ENCODE assay signal across 9 cellular contexts in the genomic region with DNA sequence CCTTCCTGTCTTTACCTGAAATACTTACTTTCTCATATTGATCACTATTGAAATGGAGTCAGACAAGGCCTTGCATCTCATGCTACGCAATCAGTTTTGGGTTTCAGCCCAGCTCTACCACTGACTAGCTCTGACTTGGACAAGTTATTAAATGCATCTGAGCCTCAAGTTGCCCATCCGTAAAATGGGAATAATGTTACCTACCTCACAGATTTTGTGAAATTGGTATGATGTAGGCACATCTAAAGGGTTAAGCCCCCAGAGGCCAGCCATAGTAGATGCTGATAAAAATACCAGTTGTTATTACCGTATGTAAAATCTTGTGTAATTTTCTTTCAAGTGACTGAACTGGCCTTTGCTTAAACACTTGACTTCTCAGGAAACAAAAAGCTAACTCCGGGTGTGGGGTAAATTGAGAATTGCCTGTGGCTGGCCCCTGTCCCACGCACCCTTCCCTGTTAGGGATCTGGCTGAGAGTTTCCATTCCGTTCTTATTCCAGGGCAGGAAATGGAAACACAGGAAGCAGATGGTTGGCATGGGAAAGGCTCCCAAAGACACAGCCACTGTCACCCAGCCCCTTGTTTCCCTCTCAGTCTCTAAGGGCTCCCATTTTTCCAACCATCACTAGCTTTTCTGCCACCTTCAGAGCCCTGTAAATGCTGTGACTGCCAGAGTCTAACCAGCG. TPM values are rescaled to one million over a fixed set of nuclear protein-coding genes. Genes with fewer than 3 reads are reported as not detected.
A peak's percentile ranks its signal among the peaks of the same experiment; 100 is the strongest.
DNase-seq lines count a peak whose midpoint lies in the region; ATAC-seq and TF ChIP-seq lines count a peak whose summit lies in the region.
"Had no signal": no experiment of that assay in that cellular context is flagged by ENCODE, and none has a peak within 500 bp of the region (broad histone marks: within the 10 kb centered on the region; RNA-seq: fewer than 3 reads in every experiment).

No MANE protein-coding gene starts in this region.

- H3K4me3 ChIP-seq in gastroesophageal sphincter (no peak overlapping the region), suprapubic skin (no peak overlapping the region)

- H3K9me3 ChIP-seq in gastroesophageal sphincter (no peaks in the 10 kb centered on the region), suprapubic skin (no peaks in the 10 kb centered on the region)

- no peak for TF ChIP-seq POLR2A in gastroesophageal sphincter (IDR thresholded peaks at IDR 0.05)
- no peak for TF ChIP-seq POLR2A in suprapubic skin (IDR thresholded peaks at IDR 0.05)

- H3K9me3 Mint-ChIP-seq in activated naive CD4-positive, alpha-beta T cell treated with anti-CD3 and anti-CD28 coated beads for 36 hours: no peaks in the 10 kb centered on the region
- no peaks in the 10 kb centered on the region for H3K9me3 Mint-ChIP-seq in activated CD8-positive, alpha-beta T cell treated with anti-CD3 and anti-CD28 coated beads for 36 hours

- no peak for TF ChIP-seq CTCF in activated CD8-positive, alpha-beta T cell treated with anti-CD3 and anti-CD28 coated beads for 36 hours (IDR thresholded peaks at IDR 0.05)
- TF ChIP-seq CTCF in gastroesophageal sphincter (IDR thresholded peaks at IDR 0.05) (no peak), suprapubic skin (IDR thresholded peaks at IDR 0.05) (no peak)

- no peak for DNase-seq in activated naive CD4-positive, alpha-beta T cell treated with anti-CD3 and anti-CD28 coated beads for 36 hours
- DNase-seq in activated naive CD4-positive, alpha-beta T cell treated with anti-CD3 and anti-CD28 coated beads, Interleukin-2, amount 50 U/mL, for 16 hours: no peak
- DNase-seq in activated CD8-positive, alpha-beta T cell treated with anti-CD3 and anti-CD28 coated beads for 36 hours: no peak
- DNase-seq in suprapubic skin (ENCODE audit: low spot score in 2 of 2): peak; percentile 38 to 52
- DNase-seq: NCI-H2171 had no signal

- WGBS in gastroesophageal sphincter (ENCODE audit: low coverage in 1 of 2), 2 donors: 70 to 74% methylated on average over 6 of the region's 7 CpGs
- WGBS in suprapubic skin: 71% methylated on average over 7 of the region's 7 CpGs

- H3K27me3 Mint-ChIP-seq in activated naive CD4-positive, alpha-beta T cell treated with anti-CD3 and anti-CD28 coated beads for 36 hours (ENCODE audit: low read depth): no peaks in the 10 kb centered on the region
- no peaks in the 10 kb centered on the region for H3K27me3 Mint-ChIP-seq in activated CD8-positive, alpha-beta T cell treated with anti-CD3 and anti-CD28 coated beads for 36 hours

- no peak for ATAC-seq in activated CD8-positive, alpha-beta T cell treated with anti-CD3 and anti-CD28 coated beads for 36 hours
- ATAC-seq in gastroesophageal sphincter: no peak
- no peak for ATAC-seq in HG02973 (IDR thresholded peaks at IDR 0.05; ENCODE audit: unreplicated experiment)
- ATAC-seq in HG03460 (IDR thresholded peaks at IDR 0.05; ENCODE audit: unreplicated experiment): no peak
- ATAC-seq in GM18907 (IDR thresholded peaks at IDR 0.05; ENCODE audit: unreplicated experiment): no peak

- no peak overlapping the region for H3K4me3 Mint-ChIP-seq in activated naive CD4-positive, alpha-beta T cell treated with anti-CD3 and anti-CD28 coated beads for 36 hours
- H3K4me3 Mint-ChIP-seq in activated CD8-positive, alpha-beta T cell treated with anti-CD3 and anti-CD28 coated beads for 36 hours: peak overlapping the region; percentile 99

- H3K36me3 ChIP-seq in gastroesophageal sphincter (peaks cover 0 to 28% of the 10 kb centered on the region in 2 donors), suprapubic skin (peaks cover under 1% of the 10 kb centered on the region)

- POLR2A ChIA-PET in activated CD8-positive, alpha-beta T cell treated with anti-CD3 and anti-CD28 coated beads for 36 hours (lab: Charles Lee): interaction anchor here (0.7 to 3.9 kb wide), 6 partner anchors 8 to 200 kb away, joined by 3 to 25 read pairs (median 4); partner anchors contain the start of gene SMNDC1

- H3K4me1 ChIP-seq in gastroesophageal sphincter (peaks cover 7 to 53% (median 36%) of the 10 kb centered on the region in 3 donors), suprapubic skin (peaks cover 58% of the 10 kb centered on the region)

- H3K27me3 ChIP-seq in gastroesophageal sphincter (no peaks in the 10 kb centered on the region), suprapubic skin (no peaks in the 10 kb centered on the region)

- CTCF ChIA-PET in activated naive CD4-positive, alpha-beta T cell treated with anti-CD3 and anti-CD28 coated beads for 36 hours (lab: Charles Lee): interaction anchor here (0.7 to 5.1 kb wide), 4 partner anchors 31 to 200 kb away, joined by 3 to 47 read pairs (median 4); partner anchors contain the start of gene SMNDC1
- CTCF ChIA-PET in activated CD8-positive, alpha-beta T cell treated with anti-CD3 and anti-CD28 coated beads for 36 hours (lab: Charles Lee): interaction anchor here (1.6 to 6.1 kb wide), 7 partner anchors 7 to 199 kb away, joined by 4 to 55 read pairs (median 12); no protein-coding TSS in a partner anchor

- no peak for TF ChIP-seq EP300 in gastroesophageal sphincter (IDR thresholded peaks at IDR 0.05)
- TF ChIP-seq EP300 in suprapubic skin (IDR thresholded peaks at IDR 0.05): no peak

- H3K27ac ChIP-seq in gastroesophageal sphincter (peak overlapping the region in 3 of 4 donors; percentile 72 to 91 (median 86)), suprapubic skin (no peak overlapping the region)

- intact Hi-C loops in activated naive CD4-positive, alpha-beta T cell treated with anti-CD3 and anti-CD28 coated beads for 36 hours (cut with micrococcal nuclease): no loop called here
- intact Hi-C loops in activated CD8-positive, alpha-beta T cell treated with anti-CD3 and anti-CD28 coated beads for 36 hours (cut with micrococcal nuclease): loop anchor here (2.0 kb wide), 1 partner anchor 24 kb away; no protein-coding TSS in a partner anchor

- H3K27ac Mint-ChIP-seq in activated naive CD4-positive, alpha-beta T cell treated with anti-CD3 and anti-CD28 coated beads for 36 hours: peak overlapping the region; percentile 85
- peak overlapping the region; percentile 91 for H3K27ac Mint-ChIP-seq in activated CD8-positive, alpha-beta T cell treated with anti-CD3 and anti-CD28 coated beads for 36 hours

- peaks cover 91% of the 10 kb centered on the region for H3K36me3 Mint-ChIP-seq in activated naive CD4-positive, alpha-beta T cell treated with anti-CD3 and anti-CD28 coated beads for 36 hours (ENCODE audit: low read depth)
- peaks cover 96% of the 10 kb centered on the region for H3K36me3 Mint-ChIP-seq in activated CD8-positive, alpha-beta T cell treated with anti-CD3 and anti-CD28 coated beads for 36 hours (ENCODE audit: low read depth)

- peaks cover 81% of the 10 kb centered on the region for H3K4me1 Mint-ChIP-seq in activated naive CD4-positive, alpha-beta T cell treated with anti-CD3 and anti-CD28 coated beads for 36 hours (ENCODE audit: low read depth)
- H3K4me1 Mint-ChIP-seq in activated CD8-positive, alpha-beta T cell treated with anti-CD3 and anti-CD28 coated beads for 36 hours (ENCODE audit: low read depth): peaks cover 94% of the 10 kb centered on the region

RNA-seq across cellular contexts. Expression of gene DUSP5, which starts 7.6 kb away (rescaled TPM):
- total RNA-seq in activated naive CD4-positive, alpha-beta T cell treated with anti-CD3 and anti-CD28 coated beads for 36 hours: 10 to 100 TPM; 51.0 to 53.5 TPM
- 10 to 100 TPM; 49.4 to 50.8 TPM for total RNA-seq in activated CD8-positive, alpha-beta T cell treated with anti-CD3 and anti-CD28 coated beads for 36 hours
- 1 to 10 TPM; 2.5 to 9.8 (median 3.5) TPM for total RNA-seq in gastroesophageal sphincter
- 10 to 100 TPM in 3 of 4 donors, 1 to 10 TPM in 1; 9.3 to 60.8 (median 31.0) TPM for total RNA-seq in suprapubic skin

Comparison
In these comparisons a context has a peak if more than half of its experiments do, and no peak if none do; other contexts are left out.
1. DNase-seq: peak in suprapubic skin (2 of 2); none in activated naive CD4-positive, alpha-beta T cell treated with anti-CD3 and anti-CD28 coated beads for 36 hours (single experiment), activated naive CD4-positive, alpha-beta T cell treated with anti-CD3 and anti-CD28 coated beads, Interleukin-2, amount 50 U/mL, for 16 hours (single experiment) and activated CD8-positive, alpha-beta T cell treated with anti-CD3 and anti-CD28 coated beads for 36 hours (single experiment).